Comparison of ENCODE assay signal across 24 cellular contexts in genomic region chr11:15341587-15341986, GRCh38.
"Had no signal": no experiment of that assay in that cellular context is flagged by ENCODE, and none has a peak within 500 bp of the region (broad histone marks: within the 10 kb centered on the region; RNA-seq: fewer than 3 reads in every experiment).

No MANE protein-coding gene starts in this region.

- H3K4me3 ChIP-seq: esophagus squamous epithelium, lower lobe of right lung, prostate gland, right atrium auricular region, smooth muscle cell, suprapubic skin, transverse colon, upper lobe of right lung, uterus had no signal

- ATAC-seq: left ventricle myocardium superior; lower lobe of right lung; natural killer cell treated with Interleukin-12 subunit alpha and Interleukin-12 subunit beta and Interleukin-15 and Interleukin-18, amount 100 ng/mL, for 72 hours; sciatic nerve; stimulated activated naive CD8-positive, alpha-beta T cell treated with anti-CD3 and anti-CD28 coated beads, Interleukin-15, amount 100 ng/mL, for 72 hours; upper lobe of right lung had no signal

- H3K9me3 ChIP-seq: lower lobe of right lung, prostate gland, suprapubic skin, upper lobe of right lung, uterus had no signal

- H3K27ac Mint-ChIP-seq: dendritic cell treated with granulocyte-macrophage colony-stimulating factor and Interleukin-4, amounts not matched to agents 40 ng/mL and 50 ng/mL, for 4 days; natural killer cell treated with Interleukin-12 subunit alpha and Interleukin-12 subunit beta and Interleukin-15 and Interleukin-18, amount 100 ng/mL, for 72 hours; stimulated activated naive CD8-positive, alpha-beta T cell treated with anti-CD3 and anti-CD28 coated beads, Interleukin-15, amount 100 ng/mL, for 72 hours had no signal

- H3K27me3 Mint-ChIP-seq: dendritic cell treated with granulocyte-macrophage colony-stimulating factor and Interleukin-4, amounts not matched to agents 40 ng/mL and 50 ng/mL, for 4 days had no signal

- H3K4me1 Mint-ChIP-seq: stimulated activated naive CD8-positive, alpha-beta T cell treated with anti-CD3 and anti-CD28 coated beads, Interleukin-15, amount 100 ng/mL, for 72 hours had no signal

- H3K27ac ChIP-seq: esophagus squamous epithelium, lower lobe of right lung, prostate gland, right atrium auricular region, suprapubic skin, transverse colon, upper lobe of right lung, uterus had no signal

- H3K36me3 ChIP-seq: esophagus squamous epithelium, lower lobe of right lung, prostate gland, right atrium auricular region, suprapubic skin, transverse colon, upper lobe of right lung, uterus had no signal

- H3K4me2 ChIP-seq: smooth muscle cell had no signal

- DNase-seq: effector CD8-positive, alpha-beta T cell; erythroblast; esophagus squamous epithelium; foreskin melanocyte; hypothalamus; left ventricle myocardium superior; lower lobe of right lung; nucleus accumbens; stimulated activated CD4-positive, alpha-beta T cell treated with anti-CD3 and anti-CD28 coated beads, Interleukin-12 subunit alpha, Interleukin-12 subunit beta, amount 100 ng/mL, for 4 hours; stimulated activated CD4-positive, alpha-beta T cell treated with anti-CD3 and anti-CD28 coated beads, Interleukin-1b, Interleukin-23, amount 100 ng/mL, for 48 hours; stimulated activated CD4-positive, alpha-beta T cell treated with anti-CD3 and anti-CD28 coated beads, Interleukin-4, amount 100 ng/mL, for 1 hour; stimulated activated CD8-positive, alpha-beta memory T cell treated with anti-CD3 and anti-CD28 coated beads, Interleukin-4, amount 100 ng/mL, for 48 hours; stimulated activated naive CD4-positive, alpha-beta T cell; stimulated activated naive CD8-positive, alpha-beta T cell treated with anti-CD3 and anti-CD28 coated beads, Interleukin-15, amount 100 ng/mL, for 72 hours; transverse colon; upper lobe of right lung; uterus had no signal

- H3K4me1 ChIP-seq: lower lobe of right lung, prostate gland, right atrium auricular region, suprapubic skin, transverse colon, upper lobe of right lung, uterus had no signal

- H3K27me3 ChIP-seq: right atrium auricular region, suprapubic skin, transverse colon, upper lobe of right lung, uterus had no signal

- H3K4me3 Mint-ChIP-seq: dendritic cell treated with granulocyte-macrophage colony-stimulating factor and Interleukin-4, amounts not matched to agents 40 ng/mL and 50 ng/mL, for 4 days; natural killer cell treated with Interleukin-12 subunit alpha and Interleukin-12 subunit beta and Interleukin-15 and Interleukin-18, amount 100 ng/mL, for 72 hours; stimulated activated naive CD8-positive, alpha-beta T cell treated with anti-CD3 and anti-CD28 coated beads, Interleukin-15, amount 100 ng/mL, for 72 hours had no signal
